ENCODE assay signal across 20 cellular contexts in genomic region chr5:79984363-79984762, GRCh38. TPM values are rescaled to one million over a fixed set of nuclear protein-coding genes. Genes with fewer than 3 reads are reported as not detected.
A peak's percentile ranks its signal among the peaks of the same experiment; 100 is the strongest.
DNase-seq lines count a peak whose midpoint lies in the region; ATAC-seq and TF ChIP-seq lines count a peak whose summit lies in the region.
"Had no signal": no experiment of that assay in that cellular context is flagged by ENCODE, and none has a peak within 500 bp of the region (broad histone marks: within the 10 kb centered on the region; RNA-seq: fewer than 3 reads in every experiment).

No MANE protein-coding gene starts in this region.

- no peak overlapping the region for H3K27ac Mint-ChIP-seq in T-helper 2 cell treated with Interferon-gamma antibody and Interleukin-4, amounts not matched to agents 5 μg/mL and 100 μg/mL, for 36 hours
- H3K27ac Mint-ChIP-seq in natural killer cell treated with Interleukin-12 subunit alpha and Interleukin-12 subunit beta and Interleukin-15 and Interleukin-18, amount 100 ng/mL, for 72 hours: peak overlapping the region; percentile 9 to 29
- H3K27ac Mint-ChIP-seq in natural killer cell: no peak overlapping the region
- H3K27ac Mint-ChIP-seq in activated T-helper 2 cell treated with anti-CD3 and anti-CD28 coated beads, Interferon-gamma antibody, Interleukin-2, Interleukin-4, amounts not matched to agents 10 μg/mL and 5 μg/mL and 100 μg/mL, durations not matched to agents 14 hours and 24 hours and 36 hours: peak overlapping the region; percentile 83
- H3K27ac Mint-ChIP-seq: B cell had no signal

- TF ChIP-seq CTCF in natural killer cell (IDR thresholded peaks at IDR 0.05): no peak

- intact Hi-C loops in natural killer cell (cut with micrococcal nuclease): no loop called here
- intact Hi-C loops in activated T-helper 2 cell treated with anti-CD3 and anti-CD28 coated beads, Interferon-gamma antibody, Interleukin-2, Interleukin-4, amounts not matched to agents 10 μg/mL and 5 μg/mL and 100 μg/mL, durations not matched to agents 14 hours and 24 hours and 36 hours (cut with micrococcal nuclease): loop anchor here (10.0 kb wide), 1 partner anchor 1000 kb away; the partner anchor contains the start of gene ARSB

- H3K36me3 Mint-ChIP-seq in T-helper 2 cell treated with Interferon-gamma antibody and Interleukin-4, amounts not matched to agents 5 μg/mL and 100 μg/mL, for 36 hours (ENCODE audit: low read depth): peaks cover 79% of the 10 kb centered on the region
- H3K36me3 Mint-ChIP-seq in natural killer cell treated with Interleukin-12 subunit alpha and Interleukin-12 subunit beta and Interleukin-15 and Interleukin-18, amount 100 ng/mL, for 72 hours: peaks cover 39% of the 10 kb centered on the region
- peaks cover 40% of the 10 kb centered on the region for H3K36me3 Mint-ChIP-seq in natural killer cell
- peaks cover 90% of the 10 kb centered on the region for H3K36me3 Mint-ChIP-seq in activated T-helper 2 cell treated with anti-CD3 and anti-CD28 coated beads, Interferon-gamma antibody, Interleukin-2, Interleukin-4, amounts not matched to agents 10 μg/mL and 5 μg/mL and 100 μg/mL, durations not matched to agents 14 hours and 24 hours and 36 hours (ENCODE audit: low read depth)

- H3K9me3 Mint-ChIP-seq in T-helper 2 cell treated with Interferon-gamma antibody and Interleukin-4, amounts not matched to agents 5 μg/mL and 100 μg/mL, for 36 hours: no peaks in the 10 kb centered on the region
- H3K9me3 Mint-ChIP-seq in natural killer cell treated with Interleukin-12 subunit alpha and Interleukin-12 subunit beta and Interleukin-15 and Interleukin-18, amount 100 ng/mL, for 72 hours: no peaks in the 10 kb centered on the region
- H3K9me3 Mint-ChIP-seq in natural killer cell: no peaks in the 10 kb centered on the region
- no peaks in the 10 kb centered on the region for H3K9me3 Mint-ChIP-seq in activated T-helper 2 cell treated with anti-CD3 and anti-CD28 coated beads, Interferon-gamma antibody, Interleukin-2, Interleukin-4, amounts not matched to agents 10 μg/mL and 5 μg/mL and 100 μg/mL, durations not matched to agents 14 hours and 24 hours and 36 hours
- H3K9me3 Mint-ChIP-seq: H9 had no signal

- H3K27me3 Mint-ChIP-seq in T-helper 2 cell treated with Interferon-gamma antibody and Interleukin-4, amounts not matched to agents 5 μg/mL and 100 μg/mL, for 36 hours (ENCODE audit: low read depth): no peaks in the 10 kb centered on the region
- no peaks in the 10 kb centered on the region for H3K27me3 Mint-ChIP-seq in natural killer cell treated with Interleukin-12 subunit alpha and Interleukin-12 subunit beta and Interleukin-15 and Interleukin-18, amount 100 ng/mL, for 72 hours
- no peaks in the 10 kb centered on the region for H3K27me3 Mint-ChIP-seq in natural killer cell (ENCODE audit: low read depth in 2 of 2)
- H3K27me3 Mint-ChIP-seq in activated T-helper 2 cell treated with anti-CD3 and anti-CD28 coated beads, Interferon-gamma antibody, Interleukin-2, Interleukin-4, amounts not matched to agents 10 μg/mL and 5 μg/mL and 100 μg/mL, durations not matched to agents 14 hours and 24 hours and 36 hours (ENCODE audit: low read depth): no peaks in the 10 kb centered on the region
- H3K27me3 Mint-ChIP-seq: B cell had no signal

- peak overlapping the region; percentile 19 for H3K4me3 Mint-ChIP-seq in T-helper 2 cell treated with Interferon-gamma antibody and Interleukin-4, amounts not matched to agents 5 μg/mL and 100 μg/mL, for 36 hours
- no peak overlapping the region for H3K4me3 Mint-ChIP-seq in natural killer cell treated with Interleukin-12 subunit alpha and Interleukin-12 subunit beta and Interleukin-15 and Interleukin-18, amount 100 ng/mL, for 72 hours
- no peak overlapping the region for H3K4me3 Mint-ChIP-seq in natural killer cell
- H3K4me3 Mint-ChIP-seq in activated T-helper 2 cell treated with anti-CD3 and anti-CD28 coated beads, Interferon-gamma antibody, Interleukin-2, Interleukin-4, amounts not matched to agents 10 μg/mL and 5 μg/mL and 100 μg/mL, durations not matched to agents 14 hours and 24 hours and 36 hours (ENCODE audit: low read depth): peak overlapping the region; percentile 52
- H3K4me3 Mint-ChIP-seq: B cell, H9 had no signal

- DNase-seq in T-helper 2 cell treated with Interferon-gamma antibody and Interleukin-4, amounts not matched to agents 5 μg/mL and 100 μg/mL, for 36 hours (ENCODE audit: low spot score): no peak
- DNase-seq in T-helper 2 cell: no peak
- no peak for DNase-seq in natural killer cell treated with Interleukin-12 subunit alpha and Interleukin-12 subunit beta and Interleukin-15 and Interleukin-18, amount 100 ng/mL, for 72 hours (ENCODE audit: low spot score)
- DNase-seq in natural killer cell: no peak
- DNase-seq in activated T-helper 2 cell treated with anti-CD3 and anti-CD28 coated beads, Interferon-gamma antibody, Interleukin-2, Interleukin-4, amounts not matched to agents 10 μg/mL and 5 μg/mL and 100 μg/mL, durations not matched to agents 14 hours and 24 hours and 36 hours (ENCODE audit: low spot score): no peak
- DNase-seq in NCI-H1092 treated with DMSO at 0.1 percent for 48 hours (lab: John Stamatoyannopoulos, UW): no peak
- no peak for DNase-seq in NCI-H1105 treated with DMSO at 0.1 percent for 48 hours (lab: John Stamatoyannopoulos, UW)
- no peak for DNase-seq in Ammon's horn (ENCODE audit: low spot score)
- DNase-seq: 8988T, Caco-2, H9, KG1, NCI-H1417, NCI-H187, NCI-H2107, NCI-H2227 treated with DMSO at 0.1 percent for 48 hours, NCI-H524, PC-3, RPMI8226 had no signal

- peaks cover 63% of the 10 kb centered on the region for H3K4me1 Mint-ChIP-seq in T-helper 2 cell treated with Interferon-gamma antibody and Interleukin-4, amounts not matched to agents 5 μg/mL and 100 μg/mL, for 36 hours (ENCODE audit: low read depth)
- H3K4me1 Mint-ChIP-seq in natural killer cell treated with Interleukin-12 subunit alpha and Interleukin-12 subunit beta and Interleukin-15 and Interleukin-18, amount 100 ng/mL, for 72 hours (ENCODE audit: low read depth in 2 of 2): peaks cover 2 to 5% of the 10 kb centered on the region in 2 donors
- H3K4me1 Mint-ChIP-seq in natural killer cell: no peaks in the 10 kb centered on the region
- H3K4me1 Mint-ChIP-seq in activated T-helper 2 cell treated with anti-CD3 and anti-CD28 coated beads, Interferon-gamma antibody, Interleukin-2, Interleukin-4, amounts not matched to agents 10 μg/mL and 5 μg/mL and 100 μg/mL, durations not matched to agents 14 hours and 24 hours and 36 hours (ENCODE audit: low read depth): peaks cover 69% of the 10 kb centered on the region
- H3K4me1 Mint-ChIP-seq: H9 had no signal

- no peak for ATAC-seq in natural killer cell treated with Interleukin-12 subunit alpha and Interleukin-12 subunit beta and Interleukin-15 and Interleukin-18, amount 100 ng/mL, for 72 hours
- ATAC-seq in natural killer cell: no peak
- ATAC-seq: PC-3 had no signal

RNA-seq across cellular contexts. Expression of gene MTX3, which starts 6.7 kb away (rescaled TPM):
- 10 to 100 TPM; 10.3 to 18.2 TPM for total RNA-seq in natural killer cell treated with Interleukin-12 subunit alpha and Interleukin-12 subunit beta and Interleukin-15 and Interleukin-18, amount 100 ng/mL, for 72 hours
- total RNA-seq in natural killer cell: 10 to 100 TPM; 10.6 to 13.6 (median 10.9) TPM
- total RNA-seq in activated T-helper 2 cell treated with anti-CD3 and anti-CD28 coated beads, Interferon-gamma antibody, Interleukin-2, Interleukin-4, amounts not matched to agents 10 μg/mL and 5 μg/mL and 100 μg/mL, durations not matched to agents 14 hours and 24 hours and 36 hours: 18.0 and 18.2 TPM in 2 replicates

RNA-seq across cellular contexts. Expression of gene THBS4, which starts 50.8 kb away (rescaled TPM):
- total RNA-seq in natural killer cell treated with Interleukin-12 subunit alpha and Interleukin-12 subunit beta and Interleukin-15 and Interleukin-18, amount 100 ng/mL, for 72 hours: under 1 TPM in 1 of 2 donors, not detected in 1; 0.31 TPM
- under 1 TPM; 0.32 to 0.61 (median 0.48) TPM for total RNA-seq in natural killer cell
- 0.92 and 1.1 TPM in 2 replicates for total RNA-seq in activated T-helper 2 cell treated with anti-CD3 and anti-CD28 coated beads, Interferon-gamma antibody, Interleukin-2, Interleukin-4, amounts not matched to agents 10 μg/mL and 5 μg/mL and 100 μg/mL, durations not matched to agents 14 hours and 24 hours and 36 hours
- total RNA-seq: Caco-2 had no signal

Comparison
In these comparisons a context has a peak if more than half of its experiments do, and no peak if none do; other contexts are left out.
1. H3K27ac Mint-ChIP-seq: peak in natural killer cell treated with Interleukin-12 subunit alpha and Interleukin-12 subunit beta and Interleukin-15 and Interleukin-18, amount 100 ng/mL, for 72 hours (2 of 2) and activated T-helper 2 cell treated with anti-CD3 and anti-CD28 coated beads, Interferon-gamma antibody, Interleukin-2, Interleukin-4, amounts not matched to agents 10 μg/mL and 5 μg/mL and 100 μg/mL, durations not matched to agents 14 hours and 24 hours and 36 hours (single experiment); none in T-helper 2 cell treated with Interferon-gamma antibody and Interleukin-4, amounts not matched to agents 5 μg/mL and 100 μg/mL, for 36 hours (single experiment) and natural killer cell (0 of 2).
2. H3K4me3 Mint-ChIP-seq: peak in T-helper 2 cell treated with Interferon-gamma antibody and Interleukin-4, amounts not matched to agents 5 μg/mL and 100 μg/mL, for 36 hours (single experiment) and activated T-helper 2 cell treated with anti-CD3 and anti-CD28 coated beads, Interferon-gamma antibody, Interleukin-2, Interleukin-4, amounts not matched to agents 10 μg/mL and 5 μg/mL and 100 μg/mL, durations not matched to agents 14 hours and 24 hours and 36 hours (single experiment); none in natural killer cell treated with Interleukin-12 subunit alpha and Interleukin-12 subunit beta and Interleukin-15 and Interleukin-18, amount 100 ng/mL, for 72 hours (single experiment) and natural killer cell (single experiment).